ENCODE assay signal across 1 cellular context in the genomic region with DNA sequence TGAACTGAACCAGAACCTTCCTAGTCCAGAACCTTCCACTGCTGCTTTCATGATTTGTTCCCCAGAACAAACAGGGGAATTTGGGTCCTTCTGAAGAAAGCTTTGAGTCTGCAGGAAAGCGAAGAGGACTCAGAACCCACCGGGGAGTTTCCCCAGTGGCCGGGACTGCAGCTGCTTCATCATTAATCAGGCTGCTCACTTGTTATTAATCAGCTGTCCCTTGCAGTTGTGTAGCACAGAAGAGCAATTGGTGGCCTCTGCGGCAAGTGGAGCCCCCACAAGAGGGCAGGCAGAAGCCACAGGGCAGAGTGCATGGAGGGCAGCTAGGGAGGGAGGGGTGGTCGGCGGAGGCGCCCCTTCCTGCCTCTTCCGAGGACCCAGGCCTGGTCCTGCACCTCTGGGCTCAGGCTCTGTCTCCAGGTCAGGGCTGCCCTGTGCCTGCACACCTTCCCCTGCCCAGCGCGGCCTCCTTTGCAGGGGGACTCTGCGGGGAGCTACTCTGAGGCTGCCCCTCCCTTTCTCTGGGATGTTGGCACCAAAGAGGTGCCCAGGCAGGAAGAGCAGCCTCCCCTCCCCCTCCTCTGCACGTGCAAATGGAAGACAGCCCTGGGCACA.
TF ChIP-seq lines count a peak whose summit lies in the region.

No MANE protein-coding gene starts in this region.

TF ChIP-seq in GM23338, 12 proteins besides CTCF, POLR2A, EP300 and RAD21 (continued from another document):
- TF ChIP-seq, protein P1, sequence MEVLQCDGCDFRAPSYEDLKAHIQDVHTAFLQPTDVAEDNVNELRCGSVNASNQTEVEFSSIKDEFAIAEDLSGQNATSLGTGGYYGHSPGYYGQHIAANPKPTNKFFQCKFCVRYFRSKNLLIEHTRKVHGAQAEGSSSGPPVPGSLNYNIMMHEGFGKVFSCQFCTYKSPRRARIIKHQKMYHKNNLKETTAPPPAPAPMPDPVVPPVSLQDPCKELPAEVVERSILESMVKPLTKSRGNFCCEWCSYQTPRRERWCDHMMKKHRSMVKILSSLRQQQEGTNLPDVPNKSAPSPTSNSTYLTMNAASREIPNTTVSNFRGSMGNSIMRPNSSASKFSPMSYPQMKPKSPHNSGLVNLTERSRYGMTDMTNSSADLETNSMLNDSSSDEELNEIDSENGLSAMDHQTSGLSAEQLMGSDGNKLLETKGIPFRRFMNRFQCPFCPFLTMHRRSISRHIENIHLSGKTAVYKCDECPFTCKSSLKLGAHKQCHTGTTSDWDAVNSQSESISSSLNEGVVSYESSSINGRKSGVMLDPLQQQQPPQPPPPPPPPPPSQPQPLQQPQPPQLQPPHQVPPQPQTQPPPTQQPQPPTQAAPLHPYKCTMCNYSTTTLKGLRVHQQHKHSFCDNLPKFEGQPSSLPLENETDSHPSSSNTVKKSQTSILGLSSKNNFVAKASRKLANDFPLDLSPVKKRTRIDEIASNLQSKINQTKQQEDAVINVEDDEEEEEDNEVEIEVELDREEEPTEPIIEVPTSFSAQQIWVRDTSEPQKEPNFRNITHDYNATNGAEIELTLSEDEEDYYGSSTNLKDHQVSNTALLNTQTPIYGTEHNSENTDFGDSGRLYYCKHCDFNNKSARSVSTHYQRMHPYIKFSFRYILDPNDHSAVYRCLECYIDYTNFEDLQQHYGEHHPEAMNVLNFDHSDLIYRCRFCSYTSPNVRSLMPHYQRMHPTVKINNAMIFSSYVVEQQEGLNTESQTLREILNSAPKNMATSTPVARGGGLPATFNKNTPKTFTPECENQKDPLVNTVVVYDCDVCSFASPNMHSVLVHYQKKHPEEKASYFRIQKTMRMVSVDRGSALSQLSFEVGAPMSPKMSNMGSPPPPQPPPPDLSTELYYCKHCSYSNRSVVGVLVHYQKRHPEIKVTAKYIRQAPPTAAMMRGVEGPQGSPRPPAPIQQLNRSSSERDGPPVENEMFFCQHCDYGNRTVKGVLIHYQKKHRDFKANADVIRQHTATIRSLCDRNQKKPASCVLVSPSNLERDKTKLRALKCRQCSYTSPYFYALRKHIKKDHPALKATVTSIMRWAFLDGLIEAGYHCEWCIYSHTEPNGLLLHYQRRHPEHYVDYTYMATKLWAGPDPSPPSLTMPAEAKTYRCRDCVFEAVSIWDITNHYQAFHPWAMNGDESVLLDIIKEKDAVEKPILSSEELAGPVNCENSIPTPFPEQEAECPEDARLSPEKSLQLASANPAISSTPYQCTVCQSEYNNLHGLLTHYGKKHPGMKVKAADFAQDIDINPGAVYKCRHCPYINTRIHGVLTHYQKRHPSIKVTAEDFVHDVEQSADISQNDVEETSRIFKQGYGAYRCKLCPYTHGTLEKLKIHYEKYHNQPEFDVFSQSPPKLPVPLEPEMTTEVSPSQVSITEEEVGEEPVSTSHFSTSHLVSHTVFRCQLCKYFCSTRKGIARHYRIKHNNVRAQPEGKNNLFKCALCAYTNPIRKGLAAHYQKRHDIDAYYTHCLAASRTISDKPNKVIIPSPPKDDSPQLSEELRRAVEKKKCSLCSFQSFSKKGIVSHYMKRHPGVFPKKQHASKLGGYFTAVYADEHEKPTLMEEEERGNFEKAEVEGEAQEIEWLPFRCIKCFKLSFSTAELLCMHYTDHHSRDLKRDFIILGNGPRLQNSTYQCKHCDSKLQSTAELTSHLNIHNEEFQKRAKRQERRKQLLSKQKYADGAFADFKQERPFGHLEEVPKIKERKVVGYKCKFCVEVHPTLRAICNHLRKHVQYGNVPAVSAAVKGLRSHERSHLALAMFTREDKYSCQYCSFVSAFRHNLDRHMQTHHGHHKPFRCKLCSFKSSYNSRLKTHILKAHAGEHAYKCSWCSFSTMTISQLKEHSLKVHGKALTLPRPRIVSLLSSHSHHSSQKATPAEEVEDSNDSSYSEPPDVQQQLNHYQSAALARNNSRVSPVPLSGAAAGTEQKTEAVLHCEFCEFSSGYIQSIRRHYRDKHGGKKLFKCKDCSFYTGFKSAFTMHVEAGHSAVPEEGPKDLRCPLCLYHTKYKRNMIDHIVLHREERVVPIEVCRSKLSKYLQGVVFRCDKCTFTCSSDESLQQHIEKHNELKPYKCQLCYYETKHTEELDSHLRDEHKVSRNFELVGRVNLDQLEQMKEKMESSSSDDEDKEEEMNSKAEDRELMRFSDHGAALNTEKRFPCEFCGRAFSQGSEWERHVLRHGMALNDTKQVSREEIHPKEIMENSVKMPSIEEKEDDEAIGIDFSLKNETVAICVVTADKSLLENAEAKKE (CRISPR knock-in tag; IDR thresholded peaks at IDR 0.05) = no peak
- TF ChIP-seq, protein P2, sequence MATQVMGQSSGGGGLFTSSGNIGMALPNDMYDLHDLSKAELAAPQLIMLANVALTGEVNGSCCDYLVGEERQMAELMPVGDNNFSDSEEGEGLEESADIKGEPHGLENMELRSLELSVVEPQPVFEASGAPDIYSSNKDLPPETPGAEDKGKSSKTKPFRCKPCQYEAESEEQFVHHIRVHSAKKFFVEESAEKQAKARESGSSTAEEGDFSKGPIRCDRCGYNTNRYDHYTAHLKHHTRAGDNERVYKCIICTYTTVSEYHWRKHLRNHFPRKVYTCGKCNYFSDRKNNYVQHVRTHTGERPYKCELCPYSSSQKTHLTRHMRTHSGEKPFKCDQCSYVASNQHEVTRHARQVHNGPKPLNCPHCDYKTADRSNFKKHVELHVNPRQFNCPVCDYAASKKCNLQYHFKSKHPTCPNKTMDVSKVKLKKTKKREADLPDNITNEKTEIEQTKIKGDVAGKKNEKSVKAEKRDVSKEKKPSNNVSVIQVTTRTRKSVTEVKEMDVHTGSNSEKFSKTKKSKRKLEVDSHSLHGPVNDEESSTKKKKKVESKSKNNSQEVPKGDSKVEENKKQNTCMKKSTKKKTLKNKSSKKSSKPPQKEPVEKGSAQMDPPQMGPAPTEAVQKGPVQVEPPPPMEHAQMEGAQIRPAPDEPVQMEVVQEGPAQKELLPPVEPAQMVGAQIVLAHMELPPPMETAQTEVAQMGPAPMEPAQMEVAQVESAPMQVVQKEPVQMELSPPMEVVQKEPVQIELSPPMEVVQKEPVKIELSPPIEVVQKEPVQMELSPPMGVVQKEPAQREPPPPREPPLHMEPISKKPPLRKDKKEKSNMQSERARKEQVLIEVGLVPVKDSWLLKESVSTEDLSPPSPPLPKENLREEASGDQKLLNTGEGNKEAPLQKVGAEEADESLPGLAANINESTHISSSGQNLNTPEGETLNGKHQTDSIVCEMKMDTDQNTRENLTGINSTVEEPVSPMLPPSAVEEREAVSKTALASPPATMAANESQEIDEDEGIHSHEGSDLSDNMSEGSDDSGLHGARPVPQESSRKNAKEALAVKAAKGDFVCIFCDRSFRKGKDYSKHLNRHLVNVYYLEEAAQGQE (IDR thresholded peaks at IDR 0.05; ENCODE audit: unreplicated experiment) = no peak
- TF ChIP-seq EZH2 (IDR thresholded peaks at IDR 0.05; ENCODE audit: low read depth, unreplicated experiment) (no peak), ZNF114 (CRISPR knock-in tag; IDR thresholded peaks at IDR 0.05) (no peak)
